In genomic region chr1:65820983-65821382, GRCh38 we compare ENCODE assay signal across 12 cellular contexts. TPM values are rescaled to one million over a fixed set of nuclear protein-coding genes. Genes with fewer than 3 reads are reported as not detected.
DNase-seq lines count a peak whose midpoint lies in the region; ATAC-seq and TF ChIP-seq lines count a peak whose summit lies in the region.
"Had no signal": no experiment of that assay in that cellular context is flagged by ENCODE, and none has a peak within 500 bp of the region (broad histone marks: within the 10 kb centered on the region; RNA-seq: fewer than 3 reads in every experiment).

No MANE protein-coding gene starts in this region.

- no peaks in the 10 kb centered on the region for H3K4me1 ChIP-seq in ascending aorta

- H3K27me3 ChIP-seq in ascending aorta: no peaks in the 10 kb centered on the region

- H3K9me3 ChIP-seq in ascending aorta: no peaks in the 10 kb centered on the region

- H3K36me3 ChIP-seq in ascending aorta: no peaks in the 10 kb centered on the region

- no peak overlapping the region for H3K27ac ChIP-seq in ascending aorta

- DNase-seq in ELR (ENCODE audit: low read depth) (peak; percentile 98), NOMO-1 treated with DMSO at 0.1 percent for 48 hours (lab: John Stamatoyannopoulos, UW; ENCODE audit: unreplicated experiment) (peak; percentile 47), choroid plexus epithelial cell (ENCODE audit: low read depth) (peak; percentile 96), omental fat pad (ENCODE audit: low spot score) (no peak), ascending aorta (ENCODE audit: low spot score in 2 of 2) (no peak), left colon (no peak)
- DNase-seq: activated T-cell treated with anti-CD3 and anti-CD28 coated beads, Interleukin-2, amount 50 U/mL, for 48 hours; MM.1S; stimulated activated naive B cell treated with anti-CD40 and anti-IgM and Interleukin-4, amounts not matched to agents 10 μg/mL and 1 μg/mL and 100 μg/mL, for 72 hours had no signal

- intact Hi-C loops in ascending aorta (cut with DNase I) (no loop called here), left colon (cut with DNase I, micrococcal nuclease) (no loop called here)

- H3K4me3 ChIP-seq in choroid plexus epithelial cell (ENCODE audit: low read depth, low read length) (no peak overlapping the region), ascending aorta (no peak overlapping the region)

- TF ChIP-seq CTCF in choroid plexus epithelial cell (conservative IDR thresholded peaks at IDR 0.05; ENCODE audit: low read depth, low read length) (no peak), omental fat pad (IDR thresholded peaks at IDR 0.05) (no peak), ascending aorta (IDR thresholded peaks at IDR 0.05) (no peak)

- ATAC-seq in omental fat pad (ENCODE audit: low FRiP score): peak; percentile 62
- ATAC-seq in HG03175 (IDR thresholded peaks at IDR 0.05; ENCODE audit: unreplicated experiment): no peak
- no peak for ATAC-seq in HG03378 (IDR thresholded peaks at IDR 0.05; ENCODE audit: unreplicated experiment)
- ATAC-seq in left colon: no peak
- ATAC-seq: Panc1; stimulated activated naive B cell treated with anti-CD40 and anti-IgM and Interleukin-4, amounts not matched to agents 10 μg/mL and 1 μg/mL and 100 μg/mL, for 72 hours had no signal

RNA-seq across cellular contexts. Expression of gene PDE4B, which starts 28.3 kb away (rescaled TPM):
- total RNA-seq in omental fat pad (10 to 100 TPM; 11.2 to 49.5 (median 26.3) TPM), ascending aorta (4.5 TPM), left colon (1 to 10 TPM; 4.2 to 4.4 TPM)

Comparison
In these comparisons a context has a peak if more than half of its experiments do, and no peak if none do; other contexts are left out.
1. DNase-seq: peak in ELR (single experiment), NOMO-1 treated with DMSO at 0.1 percent for 48 hours (single experiment) and choroid plexus epithelial cell (single experiment); none in omental fat pad (single experiment), ascending aorta (0 of 2) and left colon (0 of 2).